ENCODE assay signal across 18 cellular contexts in genomic region chr22:39689421-39689820, GRCh38.
"Had no signal": no experiment of that assay in that cellular context is flagged by ENCODE, and none has a peak within 500 bp of the region (broad histone marks: within the 10 kb centered on the region; RNA-seq: fewer than 3 reads in every experiment).

No MANE protein-coding gene starts in this region.

- H3K36me3 ChIP-seq: colonic mucosa, right lobe of liver had no signal

- H3K27ac Mint-ChIP-seq: activated naive CD4-positive, alpha-beta T cell treated with anti-CD3 and anti-CD28 coated beads, Interleukin-2, amount 10 ng/mL, durations not matched to agents 7 days and 5 days; stimulated activated naive CD8-positive, alpha-beta T cell treated with anti-CD3 and anti-CD28 coated beads, Interleukin-15, Interleukin-2, amounts not matched to agents 100 ng/mL and 50 ng/mL, for 24 hours had no signal

- ATAC-seq: esophagus mucosa; mucosa of descending colon; naive thymus-derived CD4-positive, alpha-beta T cell; psoas muscle; right lobe of liver had no signal

- H3K4me1 ChIP-seq: colonic mucosa, psoas muscle, right lobe of liver had no signal

- H3K4me3 Mint-ChIP-seq: activated naive CD4-positive, alpha-beta T cell treated with anti-CD3 and anti-CD28 coated beads, Interleukin-2, amount 10 ng/mL, durations not matched to agents 7 days and 5 days; naive thymus-derived CD4-positive, alpha-beta T cell; stimulated activated naive CD8-positive, alpha-beta T cell treated with anti-CD3 and anti-CD28 coated beads, Interleukin-15, Interleukin-2, amounts not matched to agents 100 ng/mL and 50 ng/mL, for 24 hours had no signal

- H3K9me3 Mint-ChIP-seq: activated naive CD4-positive, alpha-beta T cell treated with anti-CD3 and anti-CD28 coated beads, Interleukin-2, amount 10 ng/mL, durations not matched to agents 7 days and 5 days; stimulated activated naive CD8-positive, alpha-beta T cell treated with anti-CD3 and anti-CD28 coated beads, Interleukin-15, Interleukin-2, amounts not matched to agents 100 ng/mL and 50 ng/mL, for 24 hours had no signal

- H3K4me1 Mint-ChIP-seq: activated naive CD4-positive, alpha-beta T cell treated with anti-CD3 and anti-CD28 coated beads, Interleukin-2, amount 10 ng/mL, durations not matched to agents 7 days and 5 days had no signal

- H3K9me3 ChIP-seq: colonic mucosa, mucosa of descending colon, psoas muscle, right lobe of liver, testis had no signal

- DNase-seq: activated CD4-positive, alpha-beta T cell treated with anti-CD3 and anti-CD28 coated beads, Interleukin-2, amount 50 U/mL, for 1 hour; activated CD4-positive, CD25-positive, alpha-beta regulatory T cell; activated naive CD4-positive, alpha-beta T cell treated with anti-CD3 and anti-CD28 coated beads, Interleukin-2, amount 10 ng/mL, durations not matched to agents 7 days and 5 days; activated T-cell treated with anti-CD3 and anti-CD28 coated beads, Interleukin-2, amount 50 U/mL, for 1 hour; colonic mucosa; islet precursor cell; mucosa of descending colon; naive thymus-derived CD4-positive, alpha-beta T cell; psoas muscle; right lobe of liver; stimulated activated CD4-positive, alpha-beta T cell treated with anti-CD3 and anti-CD28 coated beads, Interleukin-4, amount 100 ng/mL, for 4 hours; stimulated activated CD8-positive, alpha-beta memory T cell treated with anti-CD3 and anti-CD28 coated beads, Interleukin-4, amount 100 ng/mL, for 48 hours had no signal

- H3K36me3 Mint-ChIP-seq: activated naive CD4-positive, alpha-beta T cell treated with anti-CD3 and anti-CD28 coated beads, Interleukin-2, amount 10 ng/mL, durations not matched to agents 7 days and 5 days; naive thymus-derived CD4-positive, alpha-beta T cell had no signal

- H3K27ac ChIP-seq: colonic mucosa, hepatocyte, psoas muscle, right lobe of liver, testis had no signal

- H3K4me3 ChIP-seq: colonic mucosa, hepatocyte, lung, mucosa of descending colon, psoas muscle, right lobe of liver, smooth muscle cell, testis had no signal

- H3K27me3 ChIP-seq: right lobe of liver, testis had no signal
